Comparison of ENCODE assay signal across 29 cellular contexts in the genomic region with DNA sequence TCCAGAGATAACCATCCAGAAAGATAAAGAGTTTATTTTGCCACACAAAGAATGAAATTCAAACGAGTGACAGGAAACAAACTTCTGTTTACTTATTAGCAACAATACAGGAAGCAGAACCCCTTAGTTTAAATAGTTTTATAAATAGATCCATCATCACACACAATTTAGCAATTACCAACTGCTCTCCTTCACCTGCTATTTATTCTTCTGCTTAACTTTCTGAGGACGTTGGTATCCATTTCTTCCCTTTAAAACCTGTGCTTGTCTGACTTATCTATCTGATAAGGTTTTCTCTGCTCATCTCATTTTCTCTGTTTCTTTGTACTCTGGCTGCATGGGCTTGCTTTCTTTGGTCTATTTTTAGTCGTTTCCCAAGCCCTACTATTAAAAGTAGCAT. TPM values are rescaled to one million over a fixed set of nuclear protein-coding genes. Genes with fewer than 3 reads are reported as not detected.
"Had no signal": no experiment of that assay in that cellular context is flagged by ENCODE, and none has a peak within 500 bp of the region (broad histone marks: within the 10 kb centered on the region; RNA-seq: fewer than 3 reads in every experiment).

No MANE protein-coding gene starts in this region.

- H3K4me1 ChIP-seq: ascending aorta, gastrocnemius medialis, right lobe of liver had no signal

- H3K79me2 ChIP-seq: hepatocyte had no signal

- H3K27me3 ChIP-seq: ascending aorta had no signal

- H3K27ac ChIP-seq: ascending aorta, cardiac muscle cell, coronary artery, dorsolateral prefrontal cortex, gastrocnemius medialis, hepatocyte, neutrophil, right lobe of liver, thoracic aorta, upper lobe of left lung, vagina had no signal

- H3K36me3 ChIP-seq: ascending aorta, cardiac muscle cell, gastrocnemius medialis, neutrophil, right lobe of liver, thoracic aorta, upper lobe of left lung, vagina had no signal

- H3K9me3 ChIP-seq: ascending aorta, gastrocnemius medialis, neutrophil, right lobe of liver, thoracic aorta, upper lobe of left lung, vagina had no signal

- H3K4me3 ChIP-seq: ascending aorta, cardiac muscle cell, coronary artery, dorsolateral prefrontal cortex, gastrocnemius medialis, hepatocyte, right lobe of liver, thoracic aorta, upper lobe of left lung, vagina had no signal

- DNase-seq: activated CD4-positive, alpha-beta memory T cell treated with anti-CD3 and anti-CD28 coated beads, Interleukin-2, amount 10 ng/mL, durations not matched to agents 7 days and 5 days; activated CD4-positive, alpha-beta T cell treated with anti-CD3 and anti-CD28 coated beads for 1 hour; activated CD4-positive, alpha-beta T cell treated with anti-CD3 and anti-CD28 coated beads, Interleukin-2, amount 10 ng/mL, durations not matched to agents 7 days and 5 days; activated CD8-positive, alpha-beta memory T cell treated with anti-CD3 and anti-CD28 coated beads, Interleukin-2, amount 50 U/mL, for 48 hours; activated gamma-delta T cell; activated naive CD4-positive, alpha-beta T cell treated with anti-CD3 and anti-CD28 coated beads, Interleukin-2, amount 10 ng/mL, durations not matched to agents 7 days and 5 days; activated naive CD8-positive, alpha-beta T cell treated with anti-CD3 and anti-CD28 coated beads, Interleukin-2, amount 10 ng/mL, durations not matched to agents 7 days and 5 days; activated T-cell treated with anti-CD3 and anti-CD28 coated beads, Interleukin-2, amount 50 U/mL, for 24 hours; dorsolateral prefrontal cortex; effector memory CD4-positive, alpha-beta T cell; erythroblast; gastrocnemius medialis; left cardiac atrium; left ventricle myocardium superior; naive B cell; nephron progenitor cell; right lobe of liver; stimulated activated CD4-positive, alpha-beta T cell treated with anti-CD3 and anti-CD28 coated beads, Interleukin-4, amount 100 ng/mL, for 24 hours; upper lobe of left lung had no signal

- H2AFZ ChIP-seq: hepatocyte had no signal

- ATAC-seq: gastrocnemius medialis; left cardiac atrium; left ventricle myocardium superior; right lobe of liver; stimulated activated effector memory CD8-positive, alpha-beta T cell treated with anti-CD3 and anti-CD28 coated beads, Interleukin-12 subunit alpha, Interleukin-12 subunit beta, amount 100 ng/mL, for 72 hours; WTC11 had no signal

- H3K4me2 ChIP-seq: hepatocyte had no signal

RNA-seq across cellular contexts. Expression of gene ADAMTS18, which starts 4.3 kb away (rescaled TPM):
- polyA plus RNA-seq: cardiac muscle cell, keratinocyte had no signal
